Comparison of ENCODE assay signal across 19 cellular contexts in the genomic region with DNA sequence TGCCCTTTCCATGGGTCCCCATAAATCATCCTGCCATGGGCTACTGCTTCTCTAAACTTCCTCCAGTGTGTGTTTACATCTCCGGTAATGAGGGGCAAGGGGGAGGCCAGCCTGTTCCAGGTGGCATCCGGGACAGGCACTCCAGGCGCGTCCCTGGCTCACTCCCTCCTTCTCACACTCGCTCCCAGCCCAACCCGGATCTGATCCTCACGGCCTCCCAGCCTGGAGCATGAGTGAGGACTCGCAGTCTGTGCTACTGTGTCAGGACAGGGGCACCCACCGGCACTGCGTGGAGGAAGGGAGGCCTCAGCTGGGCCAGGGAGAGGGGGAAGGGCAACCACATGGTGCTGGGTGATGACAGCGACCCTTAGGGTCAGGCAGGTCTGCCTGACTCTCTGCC.
A peak's percentile ranks its signal among the peaks of the same experiment; 100 is the strongest.
DNase-seq lines count a peak whose midpoint lies in the region; ATAC-seq and TF ChIP-seq lines count a peak whose summit lies in the region.
"Had no signal": no experiment of that assay in that cellular context is flagged by ENCODE, and none has a peak within 500 bp of the region (broad histone marks: within the 10 kb centered on the region; RNA-seq: fewer than 3 reads in every experiment).

No MANE protein-coding gene starts in this region.

- 91% methylated on average over 11 of the region's 11 CpGs; no CpG with 5 or more reads in 1 of the 2 experiments for WGBS in endodermal cell (ENCODE audit: insufficient coverage in 1 of 2, insufficient read length in 1 of 2), 2 experiments

- H3K27ac ChIP-seq in endodermal cell (ENCODE audit: low read depth, low read length) (no peak overlapping the region), upper lobe of right lung (no peak overlapping the region)
- H3K27ac ChIP-seq: A549, GM23248 had no signal

- no peaks in the 10 kb centered on the region for H3K36me3 Mint-ChIP-seq in activated naive CD4-positive, alpha-beta T cell treated with anti-CD3 and anti-CD28 coated beads, Interleukin-2, amount 50 U/mL, for 72 hours
- H3K36me3 Mint-ChIP-seq in endodermal cell (ENCODE audit: low read depth) (peaks cover 57% of the 10 kb centered on the region), nephron progenitor cell (ENCODE audit: low read depth) (peaks cover 48% of the 10 kb centered on the region)

- H3K9me3 ChIP-seq in endodermal cell (ENCODE audit: control insufficient read depth, low read length) = no peaks in the 10 kb centered on the region
- H3K9me3 ChIP-seq in upper lobe of right lung = no peaks in the 10 kb centered on the region
- H3K9me3 ChIP-seq: A549, SK-N-SH had no signal

- no peaks in the 10 kb centered on the region for H3K27me3 Mint-ChIP-seq in endodermal cell (ENCODE audit: insufficient read depth)
- H3K27me3 Mint-ChIP-seq in nephron progenitor cell (ENCODE audit: low read depth, poor library complexity) = peaks cover 18% of the 10 kb centered on the region

- H3K9ac ChIP-seq in endodermal cell (ENCODE audit: extremely low read depth, low read length, poor library complexity, severe bottlenecking) = no peak overlapping the region
- H3K9ac ChIP-seq: GM23248, SK-N-SH had no signal

- H3K27ac Mint-ChIP-seq in activated naive CD4-positive, alpha-beta T cell treated with anti-CD3 and anti-CD28 coated beads, Interleukin-2, amount 50 U/mL, for 72 hours = peak overlapping the region; percentile 21 to 77
- peak overlapping the region; percentile 48 for H3K27ac Mint-ChIP-seq in endodermal cell
- peak overlapping the region; percentile 58 for H3K27ac Mint-ChIP-seq in nephron progenitor cell
- H3K27ac Mint-ChIP-seq: HFFc6 had no signal

- H3K4me3 ChIP-seq in endodermal cell (ENCODE audit: low read length) (no peak overlapping the region), upper lobe of right lung (no peak overlapping the region)
- H3K4me3 ChIP-seq: A549, GM23248 had no signal

- TF ChIP-seq CTCF in endodermal cell (conservative IDR thresholded peaks at IDR 0.05) = no peak
- no peak for TF ChIP-seq CTCF in nephron progenitor cell (IDR thresholded peaks at IDR 0.05)
- TF ChIP-seq CTCF in upper lobe of right lung (IDR thresholded peaks at IDR 0.05) = no peak

- H3K4me3 Mint-ChIP-seq in endodermal cell = no peak overlapping the region
- H3K4me3 Mint-ChIP-seq in nephron progenitor cell = peak overlapping the region; percentile 21
- H3K4me3 Mint-ChIP-seq: HFFc6 had no signal

- H3K9me3 Mint-ChIP-seq in activated naive CD4-positive, alpha-beta T cell treated with anti-CD3 and anti-CD28 coated beads, Interleukin-2, amount 50 U/mL, for 72 hours = no peaks in the 10 kb centered on the region
- no peaks in the 10 kb centered on the region for H3K9me3 Mint-ChIP-seq in endodermal cell
- peaks cover 12% of the 10 kb centered on the region for H3K9me3 Mint-ChIP-seq in nephron progenitor cell

- no peak for DNase-seq in activated naive CD4-positive, alpha-beta T cell treated with anti-CD3 and anti-CD28 coated beads, Interleukin-2, amount 50 U/mL, for 72 hours (ENCODE audit: low spot score in 2 of 2)
- no peak for DNase-seq in activated naive CD4-positive, alpha-beta T cell treated with anti-CD3 and anti-CD28 coated beads, Interleukin-2, amount 50 U/mL, for 16 hours
- no peak for DNase-seq in endodermal cell
- peak; percentile 48 for DNase-seq in nephron progenitor cell
- no peak for DNase-seq in upper lobe of right lung
- DNase-seq in SK-N-DZ (ENCODE audit: low spot score) = no peak
- no peak for DNase-seq in NK-92 treated with Interleukin-12 subunit alpha and Interleukin-12 subunit beta, amount 100 ng/mL, for 24 hours (lab: John Stamatoyannopoulos, UW)
- DNase-seq in NCI-H82 (lab: John Stamatoyannopoulos, UW) = no peak
- DNase-seq: AML-193, Calu3, GM23248, HFFc6, Kasumi-1, NCI-H1105 treated with DMSO at 0.1 percent for 48 hours, NCI-H187, NCI-H526, PC-3, SK-N-SH had no signal

- no peaks in the 10 kb centered on the region for H3K27me3 ChIP-seq in endodermal cell (ENCODE audit: control insufficient read depth, insufficient read depth, low read length, poor library complexity, severe bottlenecking)
- no peaks in the 10 kb centered on the region for H3K27me3 ChIP-seq in upper lobe of right lung

- ATAC-seq in activated naive CD4-positive, alpha-beta T cell treated with anti-CD3 and anti-CD28 coated beads, Interleukin-2, amount 50 U/mL, for 72 hours = no peak
- ATAC-seq in upper lobe of right lung = peak; percentile 5
- ATAC-seq: A549, PC-3 had no signal

- H3K4me1 Mint-ChIP-seq in endodermal cell = peaks cover 4% of the 10 kb centered on the region
- peaks cover 88% of the 10 kb centered on the region for H3K4me1 Mint-ChIP-seq in nephron progenitor cell

- peaks cover under 1% of the 10 kb centered on the region for H3K4me1 ChIP-seq in endodermal cell (ENCODE audit: control insufficient read depth, insufficient read depth, low read length)
- H3K4me1 ChIP-seq in upper lobe of right lung = no peaks in the 10 kb centered on the region
- H3K4me1 ChIP-seq: A549 had no signal

- H3K36me3 ChIP-seq in endodermal cell (ENCODE audit: control insufficient read depth, insufficient read depth, low read length) (peaks cover 45% of the 10 kb centered on the region), upper lobe of right lung (no peaks in the 10 kb centered on the region)

- intact Hi-C loops in upper lobe of right lung (cut with DNase I) = no loop called here
